Comparison of ENCODE assay signal across 23 cellular contexts in genomic region chr7:102310414-102310815, GRCh38. TPM values are rescaled to one million over a fixed set of nuclear protein-coding genes. Genes with fewer than 3 reads are reported as not detected.
DNase-seq lines count a peak whose midpoint lies in the region; ATAC-seq, FAIRE-seq and TF ChIP-seq lines count a peak whose summit lies in the region.
"Had no signal": no experiment of that assay in that cellular context is flagged by ENCODE, and none has a peak within 500 bp of the region (broad histone marks: within the 10 kb centered on the region; RNA-seq: fewer than 3 reads in every experiment).

No MANE protein-coding gene starts in this region.

- H3K27ac ChIP-seq in neuronal stem cell (replicated peaks; ENCODE audit: low read length): peak overlapping the region; percentile 27
- H3K27ac ChIP-seq: gastrocnemius medialis had no signal

- peaks cover 5 to 46% of the 10 kb centered on the region in 2 donors for H3K36me3 ChIP-seq in neuronal stem cell (replicated peaks in 1 of 2; ENCODE audit: control insufficient read depth in 2 of 2, insufficient read depth in 2 of 2, low read length in 2 of 2)

- H2BK12ac ChIP-seq in neuronal stem cell (ENCODE audit: low read length): no peak overlapping the region

- no peak overlapping the region for H3K4me3 Mint-ChIP-seq in brain
- H3K4me3 Mint-ChIP-seq: CD8-positive, alpha-beta T cell had no signal

- no peak overlapping the region for H2BK120ac ChIP-seq in neuronal stem cell (ENCODE audit: low read depth, low read length)

- DNase-seq in D721Med (ENCODE audit: insufficient read length, low spot score): peak; percentile 93
- DNase-seq in NCI-H524 (lab: John Stamatoyannopoulos, UW): peak; percentile 85 to 95
- DNase-seq in neuronal stem cell (ENCODE audit: low spot score): no peak
- DNase-seq in OCI-M2 (lab: John Stamatoyannopoulos, UW; ENCODE audit: unreplicated experiment): no peak
- no peak for DNase-seq in GM13976 (ENCODE audit: low spot score)
- no peak for DNase-seq in DMS53 (lab: John Stamatoyannopoulos, UW)
- DNase-seq: activated CD4-positive, alpha-beta T cell treated with anti-CD3 and anti-CD28 coated beads, Interleukin-2, amount 50 U/mL, for 1 hour; activated CD8-positive, alpha-beta memory T cell treated with anti-CD3 and anti-CD28 coated beads, Interleukin-2, amount 50 U/mL, for 48 hours; activated gamma-delta T cell; CD8-positive, alpha-beta T cell; EL; gastrocnemius medialis; left colon; NCI-H226; NK-92 treated with Interleukin-12 subunit alpha and Interleukin-12 subunit beta, amount 100 ng/mL, for 24 hours; stimulated activated CD4-positive, alpha-beta T cell treated with anti-CD3 and anti-CD28 coated beads, Interleukin-12 subunit alpha, Interleukin-12 subunit beta, amount 100 ng/mL, for 4 hours; stimulated activated CD8-positive, alpha-beta memory T cell treated with anti-CD3 and anti-CD28 coated beads, Interleukin-4, amount 100 ng/mL, for 48 hours had no signal

- H4K91ac ChIP-seq in neuronal stem cell (ENCODE audit: low read depth, low read length, poor library complexity): no peak overlapping the region

- H3K79me1 ChIP-seq in neuronal stem cell (ENCODE audit: low read depth, low read length): peaks cover 3% of the 10 kb centered on the region

- no peak overlapping the region for H2AK5ac ChIP-seq in neuronal stem cell (ENCODE audit: low read depth, low read length)

- H3K23ac ChIP-seq in neuronal stem cell (ENCODE audit: low read depth, low read length, poor library complexity): no peak overlapping the region

- H2AFZ ChIP-seq in neuronal stem cell (ENCODE audit: low read length): no peak overlapping the region

- no peak overlapping the region for H2BK15ac ChIP-seq in neuronal stem cell (ENCODE audit: low read length)

- no CpG with 5 or more reads among the region's 9 CpGs for WGBS in neuronal stem cell (ENCODE audit: extremely low coverage in 2 of 2, insufficient read length in 2 of 2, insufficient replicate concordance in 1 of 2), 2 donors

- peak overlapping the region in 3 of 5 experiments; percentile 35 to 64 (median 50) for H3K27ac Mint-ChIP-seq in brain
- H3K27ac Mint-ChIP-seq: CD8-positive, alpha-beta T cell had no signal

- no peak for FAIRE-seq in D721Med (lab: Jason Lieb, UNC)
- FAIRE-seq: H54, TTC549 had no signal

- TF ChIP-seq CTCF in D721Med (IDR thresholded peaks at IDR 0.05; ENCODE audit: insufficient read depth, missing control alignments) (no peak), brain (conservative IDR thresholded peaks at IDR 0.05) (no peak), GM13976 (IDR thresholded peaks at IDR 0.05; ENCODE audit: borderline replicate concordance, control extremely low read depth, extremely low read depth, insufficient read depth, missing control alignments) (no peak)

- H3K4ac ChIP-seq in neuronal stem cell (ENCODE audit: low read length): no peak overlapping the region

- H3K14ac ChIP-seq in neuronal stem cell (ENCODE audit: low read length): no peak overlapping the region

- no peaks in the 10 kb centered on the region for H3K9me3 Mint-ChIP-seq in brain
- H3K9me3 Mint-ChIP-seq: CD8-positive, alpha-beta T cell had no signal

- no peaks in the 10 kb centered on the region for H3K27me3 ChIP-seq in neuronal stem cell (ENCODE audit: control insufficient read depth in 3 of 3, insufficient read depth in 3 of 3, low read depth in 1 of 3, low read length in 3 of 3)
- H3K27me3 ChIP-seq: gastrocnemius medialis had no signal

- peaks cover 8% of the 10 kb centered on the region for H3K4me1 Mint-ChIP-seq in brain

- H3K4me2 ChIP-seq in neuronal stem cell (ENCODE audit: insufficient read depth, low read length, poor library complexity, severe bottlenecking): no peak overlapping the region

- H3K4me1 ChIP-seq in neuronal stem cell (ENCODE audit: control insufficient read depth in 2 of 2, insufficient read depth in 1 of 2, low read depth in 1 of 2, low read length in 2 of 2): peaks cover 5 to 16% of the 10 kb centered on the region in 2 donors

- peaks cover 6% of the 10 kb centered on the region for H3K27me3 Mint-ChIP-seq in brain

- no peak overlapping the region for H3K9ac ChIP-seq in neuronal stem cell (ENCODE audit: low read depth, low read length, poor library complexity)

- H3K4me3 ChIP-seq in neuronal stem cell (ENCODE audit: low read length in 2 of 2): peak overlapping the region in 1 of 2 donors; percentile 59
- H3K4me3 ChIP-seq: gastrocnemius medialis had no signal

- no peak overlapping the region for H4K8ac ChIP-seq in neuronal stem cell (ENCODE audit: low read depth, low read length)

- peaks cover 59% of the 10 kb centered on the region for H3K36me3 Mint-ChIP-seq in brain
- H3K36me3 Mint-ChIP-seq: CD8-positive, alpha-beta T cell had no signal

- in situ Hi-C loops in GM13976 (cut with MboI; ENCODE audit: low sequenced_read_pairs, unreplicated experiment): no loop called here

- no peak overlapping the region for H3K18ac ChIP-seq in neuronal stem cell (ENCODE audit: low read length)

- H3K9me3 ChIP-seq in neuronal stem cell (replicated peaks in 1 of 2; ENCODE audit: control insufficient read depth in 2 of 2, insufficient read depth in 1 of 2, low read depth in 1 of 2, low read length in 2 of 2): no peaks in the 10 kb centered on the region
- H3K9me3 ChIP-seq: gastrocnemius medialis had no signal

- no peak for ATAC-seq in HG02981 (IDR thresholded peaks at IDR 0.05; ENCODE audit: unreplicated experiment)
- ATAC-seq: CD8-positive, alpha-beta T cell; gastrocnemius medialis; left colon had no signal

- H2BK5ac ChIP-seq in neuronal stem cell (ENCODE audit: low read length): no peak overlapping the region

RNA-seq across cellular contexts. Expression of gene SH2B2, which starts 23.7 kb away (rescaled TPM):
- polyA plus RNA-seq in brain (ENCODE audit: insufficient read depth, low read depth, low replicate concordance): 8.3 TPM
- polyA plus RNA-seq in neuronal stem cell (2013, experiment 1 of 2): 9.5 TPM
- 9.6 TPM for polyA plus RNA-seq in neuronal stem cell (2013, experiment 2 of 2)

RNA-seq across cellular contexts. Expression of gene SPDYE6, which starts 45.8 kb away (rescaled TPM):
- polyA plus RNA-seq in brain (ENCODE audit: insufficient read depth, low read depth, low replicate concordance): not detected
- polyA plus RNA-seq in neuronal stem cell (2013, experiment 1 of 2): not detected
- not detected for polyA plus RNA-seq in neuronal stem cell (2013, experiment 2 of 2)
- polyA plus RNA-seq: AG04450, neural cell had no signal

Comparison
In these comparisons a context has a peak if more than half of its experiments do, and no peak if none do; other contexts are left out.
1. DNase-seq: peak in D721Med (single experiment) and NCI-H524 (2 of 2); none in neuronal stem cell (single experiment), OCI-M2 (single experiment), GM13976 (single experiment) and DMS53 (single experiment).